ENCODE assay signal across 23 cellular contexts in genomic region chr6:1712451-1712850, GRCh38.
A peak's percentile ranks its signal among the peaks of the same experiment; 100 is the strongest.
DNase-seq lines count a peak whose midpoint lies in the region; ATAC-seq, FAIRE-seq and TF ChIP-seq lines count a peak whose summit lies in the region.
"Had no signal": no experiment of that assay in that cellular context is flagged by ENCODE, and none has a peak within 500 bp of the region (broad histone marks: within the 10 kb centered on the region; RNA-seq: fewer than 3 reads in every experiment).

No MANE protein-coding gene starts in this region.

- no peaks in the 10 kb centered on the region for H3K79me2 ChIP-seq in HepG2 (ENCODE audit: insufficient read depth, low read length)

- H3K36me3 ChIP-seq in HepG2 (replicated peaks in 1 of 2; ENCODE audit: control insufficient read depth in 1 of 2, insufficient read depth in 2 of 2, low read length in 2 of 2) (peaks cover 3 to 45% of the 10 kb centered on the region in 2 experiments), right lobe of liver (no peaks in the 10 kb centered on the region)
- H3K36me3 ChIP-seq: BLaER1 treated with 17β-estradiol and CSF1 and Interleukin-3, amounts not matched to agents 10 nM and 100 nM had no signal

- in situ Hi-C loops in HepG2 (cut with HindIII; ENCODE audit: extremely low pct_ligation_motif_present, low pct_unique_long_range_greater_than_20kb), result no loop called here

- no peak overlapping the region for H3K9ac ChIP-seq in HepG2 (ENCODE audit: insufficient read depth, low read depth, low read length)
- H3K9ac ChIP-seq: BLaER1 treated with 17β-estradiol and CSF1 and Interleukin-3, amounts not matched to agents 10 nM and 100 nM had no signal

- H3K4me1 ChIP-seq in HepG2 (ENCODE audit: insufficient read depth, low read length) (no peaks in the 10 kb centered on the region), right lobe of liver (no peaks in the 10 kb centered on the region)
- H3K4me1 ChIP-seq: A549 had no signal

- H3K4me3 ChIP-seq in HepG2 (replicated peaks in 1 of 3; ENCODE audit: insufficient read depth in 1 of 3, low read depth in 2 of 3, low read length in 3 of 3), result no peak overlapping the region
- no peak overlapping the region for H3K4me3 ChIP-seq in right lobe of liver
- H3K4me3 ChIP-seq: A549; BLaER1 treated with 17β-estradiol and CSF1 and Interleukin-3, amounts not matched to agents 10 nM and 100 nM; GM12878 had no signal

- H3K9me3 ChIP-seq in HepG2 (ENCODE audit: low read length), result no peaks in the 10 kb centered on the region
- no peaks in the 10 kb centered on the region for H3K9me3 ChIP-seq in right lobe of liver
- H3K9me3 ChIP-seq: A549; BLaER1 treated with 17β-estradiol and CSF1 and Interleukin-3, amounts not matched to agents 10 nM and 100 nM had no signal

- H3K4me2 ChIP-seq in HepG2 (ENCODE audit: low read depth, low read length), result no peak overlapping the region
- H3K4me2 ChIP-seq: A549; BLaER1 treated with 17β-estradiol and CSF1 and Interleukin-3, amounts not matched to agents 10 nM and 100 nM had no signal

- POLR2A ChIA-PET in HepG2 (lab: Yijun Ruan, JAX), result no interaction called here

- no peak for FAIRE-seq in HepG2 (lab: Jason Lieb, UNC)
- FAIRE-seq: A549, GM12878, GM12892, GM18507 had no signal

- TF ChIP-seq POLR2A in HepG2 (IDR thresholded peaks at IDR 0.05; ENCODE audit: insufficient read depth in 1 of 2, low read depth in 2 of 2, low read length in 2 of 2) (no peak), right lobe of liver (IDR thresholded peaks at IDR 0.05) (no peak)

- CTCF ChIA-PET in HepG2 (lab: Yijun Ruan, JAX; ENCODE audit: low intra/inter-chr PET ratio, low total read pairs), result no interaction called here

- no peak for TF ChIP-seq CTCF in HepG2 (CRISPR knock-in tag; IDR thresholded peaks at IDR 0.05)
- TF ChIP-seq CTCF in right lobe of liver (IDR thresholded peaks at IDR 0.05), result no peak

- H3K27me3 ChIP-seq in HepG2 (ENCODE audit: control insufficient read depth in 1 of 2, insufficient read depth in 2 of 2, low read length in 2 of 2) (no peaks in the 10 kb centered on the region), right lobe of liver (no peaks in the 10 kb centered on the region)
- H3K27me3 ChIP-seq: BLaER1 treated with 17β-estradiol and CSF1 and Interleukin-3, amounts not matched to agents 10 nM and 100 nM had no signal

- no peak for ATAC-seq in HepG2
- no peak for ATAC-seq in right lobe of liver
- ATAC-seq: A549; CD8-positive, alpha-beta T cell; GM12878 had no signal

- WGBS in HepG2 (ENCODE audit: low lambda C conversion rate), result 85% methylated on average over 3 of the region's 3 CpGs
- 89% methylated on average over 3 of the region's 3 CpGs for WGBS in right lobe of liver (ENCODE audit: insufficient coverage, low coverage, low lambda C conversion rate, missing lambda C conversion rate)

- intact Hi-C loops in HepG2 (cut with micrococcal nuclease; ENCODE audit: unreplicated experiment) (no loop called here), right lobe of liver (cut with DNase I) (no loop called here)

- TF ChIP-seq EP300 in HepG2 (IDR thresholded peaks at IDR 0.05; ENCODE audit: low read depth in 2 of 2, low read length in 2 of 2), result no peak
- TF ChIP-seq EP300 in HepG2 (CRISPR knock-in tag; IDR thresholded peaks at IDR 0.05; ENCODE audit: borderline replicate concordance), result no peak

- no peak overlapping the region for H3K27ac ChIP-seq in HepG2 (ENCODE audit: extremely low read length, insufficient read depth, low read length)
- H3K27ac ChIP-seq in right lobe of liver, result no peak overlapping the region
- H3K27ac ChIP-seq: 22Rv1; A549; BLaER1 treated with 17β-estradiol and CSF1 and Interleukin-3, amounts not matched to agents 10 nM and 100 nM; C4-2B had no signal

- H2AFZ ChIP-seq in HepG2 (ENCODE audit: low read length), result no peak overlapping the region

- no peaks in the 10 kb centered on the region for H4K20me1 ChIP-seq in HepG2 (ENCODE audit: insufficient read depth, low read length)
- H4K20me1 ChIP-seq: BLaER1 treated with 17β-estradiol and CSF1 and Interleukin-3, amounts not matched to agents 10 nM and 100 nM had no signal

- TF ChIP-seq RAD21 in HepG2 (CRISPR knock-in tag; IDR thresholded peaks at IDR 0.05), result no peak

- BruUV-seq in HepG2 (replicated peaks; lab: Mats Ljungman, UMichigan), result no TSS peak

- DNase-seq in HepG2 (ENCODE audit: low spot score), result peak; percentile 12
- DNase-seq in right lobe of liver, result no peak
- peak; percentile 62 for DNase-seq in SW480 (ENCODE audit: low spot score)
- DNase-seq in mucosa of gallbladder (ENCODE audit: low spot score), result no peak
- no peak for DNase-seq in NCI-H1048 (lab: John Stamatoyannopoulos, UW)
- DNase-seq: AML-193; CD4-positive, alpha-beta T cell; CD8-positive, alpha-beta T cell; COR-L47; DMS 273 treated with DMSO at 0.1 percent for 48 hours; DMS153; DMS53; DMS79; DND-41; EL; GDM1 had no signal

TF ChIP-seq in HepG2, 621 proteins besides CTCF, POLR2A, EP300 and RAD21 (continues in another document):
- no peak for TF ChIP-seq TP53 (CRISPR knock-in tag; conservative IDR thresholded peaks at IDR 0.05)
- TF ChIP-seq CSRNP1 (CRISPR knock-in tag; IDR thresholded peaks at IDR 0.05), result no peak
- TF ChIP-seq E2F5 (CRISPR knock-in tag; conservative IDR thresholded peaks at IDR 0.05), result no peak
- TF ChIP-seq ZC3H13 (CRISPR knock-in tag; IDR thresholded peaks at IDR 0.05), result no peak
- TF ChIP-seq ZBTB26 (CRISPR knock-in tag; IDR thresholded peaks at IDR 0.05; ENCODE audit: borderline replicate concordance), result no peak
- TF ChIP-seq ZNF674 (CRISPR knock-in tag; IDR thresholded peaks at IDR 0.05; ENCODE audit: low read depth), result no peak
- no peak for TF ChIP-seq GRHL1 (CRISPR knock-in tag; conservative IDR thresholded peaks at IDR 0.05)
- TF ChIP-seq, protein P1, sequence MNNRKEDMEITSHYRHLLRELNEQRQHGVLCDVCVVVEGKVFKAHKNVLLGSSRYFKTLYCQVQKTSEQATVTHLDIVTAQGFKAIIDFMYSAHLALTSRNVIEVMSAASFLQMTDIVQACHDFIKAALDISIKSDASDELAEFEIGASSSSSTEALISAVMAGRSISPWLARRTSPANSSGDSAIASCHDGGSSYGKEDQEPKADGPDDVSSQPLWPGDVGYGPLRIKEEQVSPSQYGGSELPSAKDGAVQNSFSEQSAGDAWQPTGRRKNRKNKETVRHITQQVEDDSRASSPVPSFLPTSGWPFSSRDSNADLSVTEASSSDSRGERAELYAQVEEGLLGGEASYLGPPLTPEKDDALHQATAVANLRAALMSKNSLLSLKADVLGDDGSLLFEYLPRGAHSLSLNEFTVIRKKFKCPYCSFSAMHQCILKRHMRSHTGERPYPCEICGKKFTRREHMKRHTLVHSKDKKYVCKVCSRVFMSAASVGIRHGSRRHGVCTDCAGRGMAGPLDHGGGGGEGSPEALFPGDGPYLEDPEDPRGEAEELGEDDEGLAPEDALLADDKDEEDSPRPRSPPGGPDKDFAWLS (CRISPR knock-in tag; IDR thresholded peaks at IDR 0.05; ENCODE audit: borderline replicate concordance), result no peak
- no peak for TF ChIP-seq KLF15 (CRISPR knock-in tag; IDR thresholded peaks at IDR 0.05; ENCODE audit: borderline replicate concordance)
- no peak for TF ChIP-seq PLRG1 (conservative IDR thresholded peaks at IDR 0.05)

Comparison
In these comparisons a context has a peak if more than half of its experiments do, and no peak if none do; other contexts are left out.
1. DNase-seq: peak in HepG2 (single experiment) and SW480 (single experiment); none in right lobe of liver (0 of 3), mucosa of gallbladder (single experiment) and NCI-H1048 (single experiment).